Comparison of ENCODE assay signal across 2 cellular contexts in the genomic region with DNA sequence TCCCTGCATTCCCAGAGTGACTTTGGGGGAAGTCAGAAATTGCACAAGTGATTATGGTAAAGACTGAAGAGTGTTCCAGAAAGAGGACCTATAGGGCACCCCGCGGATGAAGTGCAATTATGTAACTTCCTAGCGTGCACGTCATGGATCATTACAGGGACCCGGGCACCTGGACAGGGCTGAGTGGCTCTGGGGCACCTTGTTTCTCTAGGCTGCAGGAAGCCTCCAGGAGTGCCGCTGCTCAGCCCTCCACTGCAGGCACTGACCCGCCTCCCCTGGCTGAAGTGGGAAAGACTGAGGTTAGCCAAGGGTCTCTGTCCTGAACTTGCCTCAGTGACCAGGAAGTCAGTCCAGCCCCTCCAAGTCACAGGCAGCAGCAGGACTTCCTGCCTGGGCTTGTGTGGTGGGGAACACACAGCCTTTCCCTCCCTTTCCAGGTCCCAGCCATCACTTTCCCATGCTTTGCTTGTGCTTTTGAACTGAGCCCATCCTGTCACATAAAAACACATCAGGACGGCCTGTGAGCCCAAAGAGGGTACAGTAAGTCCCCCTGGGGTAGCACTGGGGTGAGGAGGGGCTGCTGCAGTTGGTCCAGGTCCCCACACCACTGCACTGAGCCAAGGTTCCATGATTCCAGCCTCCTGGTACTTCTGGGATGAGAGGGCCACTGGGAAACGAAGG.
TF ChIP-seq lines count a peak whose summit lies in the region.

No MANE protein-coding gene starts in this region.

TF ChIP-seq in GM23338, 12 proteins besides CTCF, POLR2A, EP300 and RAD21:
- TF ChIP-seq STAT1 (IDR thresholded peaks at IDR 0.05; ENCODE audit: unreplicated experiment) (no peak), POLR2AphosphoS5 (IDR thresholded peaks at IDR 0.05; ENCODE audit: low read depth) (no peak), EZH2phosphoT487 (IDR thresholded peaks at IDR 0.05; ENCODE audit: unreplicated experiment) (no peak), NANOG (IDR thresholded peaks at IDR 0.05; ENCODE audit: borderline replicate concordance) (no peak), ZNF331 (CRISPR knock-in tag; IDR thresholded peaks at IDR 0.05; ENCODE audit: low read depth) (no peak)
- TF ChIP-seq, protein P1, sequence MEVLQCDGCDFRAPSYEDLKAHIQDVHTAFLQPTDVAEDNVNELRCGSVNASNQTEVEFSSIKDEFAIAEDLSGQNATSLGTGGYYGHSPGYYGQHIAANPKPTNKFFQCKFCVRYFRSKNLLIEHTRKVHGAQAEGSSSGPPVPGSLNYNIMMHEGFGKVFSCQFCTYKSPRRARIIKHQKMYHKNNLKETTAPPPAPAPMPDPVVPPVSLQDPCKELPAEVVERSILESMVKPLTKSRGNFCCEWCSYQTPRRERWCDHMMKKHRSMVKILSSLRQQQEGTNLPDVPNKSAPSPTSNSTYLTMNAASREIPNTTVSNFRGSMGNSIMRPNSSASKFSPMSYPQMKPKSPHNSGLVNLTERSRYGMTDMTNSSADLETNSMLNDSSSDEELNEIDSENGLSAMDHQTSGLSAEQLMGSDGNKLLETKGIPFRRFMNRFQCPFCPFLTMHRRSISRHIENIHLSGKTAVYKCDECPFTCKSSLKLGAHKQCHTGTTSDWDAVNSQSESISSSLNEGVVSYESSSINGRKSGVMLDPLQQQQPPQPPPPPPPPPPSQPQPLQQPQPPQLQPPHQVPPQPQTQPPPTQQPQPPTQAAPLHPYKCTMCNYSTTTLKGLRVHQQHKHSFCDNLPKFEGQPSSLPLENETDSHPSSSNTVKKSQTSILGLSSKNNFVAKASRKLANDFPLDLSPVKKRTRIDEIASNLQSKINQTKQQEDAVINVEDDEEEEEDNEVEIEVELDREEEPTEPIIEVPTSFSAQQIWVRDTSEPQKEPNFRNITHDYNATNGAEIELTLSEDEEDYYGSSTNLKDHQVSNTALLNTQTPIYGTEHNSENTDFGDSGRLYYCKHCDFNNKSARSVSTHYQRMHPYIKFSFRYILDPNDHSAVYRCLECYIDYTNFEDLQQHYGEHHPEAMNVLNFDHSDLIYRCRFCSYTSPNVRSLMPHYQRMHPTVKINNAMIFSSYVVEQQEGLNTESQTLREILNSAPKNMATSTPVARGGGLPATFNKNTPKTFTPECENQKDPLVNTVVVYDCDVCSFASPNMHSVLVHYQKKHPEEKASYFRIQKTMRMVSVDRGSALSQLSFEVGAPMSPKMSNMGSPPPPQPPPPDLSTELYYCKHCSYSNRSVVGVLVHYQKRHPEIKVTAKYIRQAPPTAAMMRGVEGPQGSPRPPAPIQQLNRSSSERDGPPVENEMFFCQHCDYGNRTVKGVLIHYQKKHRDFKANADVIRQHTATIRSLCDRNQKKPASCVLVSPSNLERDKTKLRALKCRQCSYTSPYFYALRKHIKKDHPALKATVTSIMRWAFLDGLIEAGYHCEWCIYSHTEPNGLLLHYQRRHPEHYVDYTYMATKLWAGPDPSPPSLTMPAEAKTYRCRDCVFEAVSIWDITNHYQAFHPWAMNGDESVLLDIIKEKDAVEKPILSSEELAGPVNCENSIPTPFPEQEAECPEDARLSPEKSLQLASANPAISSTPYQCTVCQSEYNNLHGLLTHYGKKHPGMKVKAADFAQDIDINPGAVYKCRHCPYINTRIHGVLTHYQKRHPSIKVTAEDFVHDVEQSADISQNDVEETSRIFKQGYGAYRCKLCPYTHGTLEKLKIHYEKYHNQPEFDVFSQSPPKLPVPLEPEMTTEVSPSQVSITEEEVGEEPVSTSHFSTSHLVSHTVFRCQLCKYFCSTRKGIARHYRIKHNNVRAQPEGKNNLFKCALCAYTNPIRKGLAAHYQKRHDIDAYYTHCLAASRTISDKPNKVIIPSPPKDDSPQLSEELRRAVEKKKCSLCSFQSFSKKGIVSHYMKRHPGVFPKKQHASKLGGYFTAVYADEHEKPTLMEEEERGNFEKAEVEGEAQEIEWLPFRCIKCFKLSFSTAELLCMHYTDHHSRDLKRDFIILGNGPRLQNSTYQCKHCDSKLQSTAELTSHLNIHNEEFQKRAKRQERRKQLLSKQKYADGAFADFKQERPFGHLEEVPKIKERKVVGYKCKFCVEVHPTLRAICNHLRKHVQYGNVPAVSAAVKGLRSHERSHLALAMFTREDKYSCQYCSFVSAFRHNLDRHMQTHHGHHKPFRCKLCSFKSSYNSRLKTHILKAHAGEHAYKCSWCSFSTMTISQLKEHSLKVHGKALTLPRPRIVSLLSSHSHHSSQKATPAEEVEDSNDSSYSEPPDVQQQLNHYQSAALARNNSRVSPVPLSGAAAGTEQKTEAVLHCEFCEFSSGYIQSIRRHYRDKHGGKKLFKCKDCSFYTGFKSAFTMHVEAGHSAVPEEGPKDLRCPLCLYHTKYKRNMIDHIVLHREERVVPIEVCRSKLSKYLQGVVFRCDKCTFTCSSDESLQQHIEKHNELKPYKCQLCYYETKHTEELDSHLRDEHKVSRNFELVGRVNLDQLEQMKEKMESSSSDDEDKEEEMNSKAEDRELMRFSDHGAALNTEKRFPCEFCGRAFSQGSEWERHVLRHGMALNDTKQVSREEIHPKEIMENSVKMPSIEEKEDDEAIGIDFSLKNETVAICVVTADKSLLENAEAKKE (CRISPR knock-in tag; IDR thresholded peaks at IDR 0.05) = no peak

TF ChIP-seq in H1, 55 proteins besides CTCF, POLR2A, EP300 and RAD21:
- no peak for TF ChIP-seq FOSL1 (IDR thresholded peaks at IDR 0.05; ENCODE audit: insufficient read depth, low read depth, low read length)
- TF ChIP-seq JUN (IDR thresholded peaks at IDR 0.05; ENCODE audit: low read depth, low read length) = no peak
- TF ChIP-seq CHD2 (IDR thresholded peaks at IDR 0.05; ENCODE audit: low read length) = no peak
- no peak for TF ChIP-seq EGR1 (IDR thresholded peaks at IDR 0.05; ENCODE audit: borderline replicate concordance, low read depth, low read length)
- no peak for TF ChIP-seq CREB1 (IDR thresholded peaks at IDR 0.05)
- no peak for TF ChIP-seq BACH1 (IDR thresholded peaks at IDR 0.05; ENCODE audit: low read length)
- no peak for TF ChIP-seq GABPA (IDR thresholded peaks at IDR 0.05; ENCODE audit: borderline replicate concordance, insufficient read depth, low read length)
- TF ChIP-seq, protein P2, sequence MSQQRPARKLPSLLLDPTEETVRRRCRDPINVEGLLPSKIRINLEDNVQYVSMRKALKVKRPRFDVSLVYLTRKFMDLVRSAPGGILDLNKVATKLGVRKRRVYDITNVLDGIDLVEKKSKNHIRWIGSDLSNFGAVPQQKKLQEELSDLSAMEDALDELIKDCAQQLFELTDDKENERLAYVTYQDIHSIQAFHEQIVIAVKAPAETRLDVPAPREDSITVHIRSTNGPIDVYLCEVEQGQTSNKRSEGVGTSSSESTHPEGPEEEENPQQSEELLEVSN (IDR thresholded peaks at IDR 0.05) = no peak
- TF ChIP-seq POU5F1 (IDR thresholded peaks at IDR 0.05; ENCODE audit: low read depth, low read length) = no peak
- TF ChIP-seq BRCA1 (IDR thresholded peaks at IDR 0.05; ENCODE audit: low read depth, low read length) = no peak
- TF ChIP-seq CEBPB (IDR thresholded peaks at IDR 0.05; ENCODE audit: low read depth, low read length) = no peak
- TF ChIP-seq CBX5 (IDR thresholded peaks at IDR 0.05; ENCODE audit: low read depth, low read length) = no peak
- TF ChIP-seq SP4 (IDR thresholded peaks at IDR 0.05; ENCODE audit: low read length) = no peak
- no peak for TF ChIP-seq ASH2L (IDR thresholded peaks at IDR 0.05; ENCODE audit: low read length)
- TF ChIP-seq HDAC6 (IDR thresholded peaks at IDR 0.05; ENCODE audit: low read depth, low read length) = no peak
